In genomic region chr6:138691595-138692057, GRCh38 we compare ENCODE assay signal across 8 cellular contexts.
DNase-seq lines count a peak whose midpoint lies in the region; ATAC-seq and TF ChIP-seq lines count a peak whose summit lies in the region.

No MANE protein-coding gene starts in this region.

- no peak for TF ChIP-seq POLR2A in heart left ventricle (IDR thresholded peaks at IDR 0.05)

- H3K36me3 Mint-ChIP-seq in nephron progenitor cell (ENCODE audit: low read depth): peaks cover 12% of the 10 kb centered on the region

- no peaks in the 10 kb centered on the region for H3K36me3 ChIP-seq in heart left ventricle
- no peaks in the 10 kb centered on the region for H3K36me3 ChIP-seq in esophagus (ENCODE audit: control insufficient read depth in 2 of 2, insufficient read depth in 2 of 2, low read length in 1 of 2)

- H3K9me3 Mint-ChIP-seq in nephron progenitor cell: peaks cover 5% of the 10 kb centered on the region

- H3K27ac Mint-ChIP-seq in nephron progenitor cell: peak overlapping the region; percentile 13

- no peak for TF ChIP-seq CTCF in heart left ventricle (IDR thresholded peaks at IDR 0.05)
- no peak for TF ChIP-seq CTCF in nephron progenitor cell (IDR thresholded peaks at IDR 0.05)
- no peak for TF ChIP-seq CTCF in GM20000 (IDR thresholded peaks at IDR 0.05; ENCODE audit: extremely low read depth, missing control alignments)

- H3K27ac ChIP-seq in heart left ventricle (peak overlapping the region in 8 of 12 donors; percentile 33 to 82 (median 70)), esophagus (ENCODE audit: low read depth in 2 of 2, low read length in 1 of 2) (peak overlapping the region; percentile 84 to 85)

- H3K4me3 ChIP-seq in heart left ventricle (peak overlapping the region; percentile 36 to 91 (median 72)), esophagus (ENCODE audit: low read depth in 1 of 2, low read length in 2 of 2) (peak overlapping the region; percentile 88 to 96)

- intact Hi-C loops in heart left ventricle (cut with DNase I): loop anchor here (2.0 to 10.0 kb wide), 8 partner anchors 71 to 287 kb away; partner anchors contain the start of gene HEBP2 (in 1 of the 10)
- intact Hi-C loops in cardiac septum (cut with DNase I): loop anchor here (2.0 to 5.0 kb wide), 2 partner anchors 76 to 99 kb away; no protein-coding TSS in a partner anchor

- H3K27me3 ChIP-seq in heart left ventricle (no peaks in the 10 kb centered on the region), esophagus (ENCODE audit: control insufficient read depth in 1 of 2, insufficient read depth in 2 of 2, low read length in 2 of 2) (no peaks in the 10 kb centered on the region)

- H3K27me3 Mint-ChIP-seq in nephron progenitor cell (ENCODE audit: low read depth, poor library complexity): peaks cover 19% of the 10 kb centered on the region

- peak overlapping the region; percentile 85 for H3K4me3 Mint-ChIP-seq in nephron progenitor cell

- DNase-seq in heart left ventricle (no peak), cardiac septum (ENCODE audit: low spot score) (no peak), RKO (ENCODE audit: low spot score) (peak; percentile 56), nephron progenitor cell (no peak), GM20000 (ENCODE audit: low spot score) (no peak), SKM-1 (lab: John Stamatoyannopoulos, UW; ENCODE audit: unreplicated experiment) (no peak), NCI-H128 (lab: John Stamatoyannopoulos, UW; ENCODE audit: unreplicated experiment) (no peak)

- 8 to 15% (median 8%) methylated on average over 11 to 14 of the region's 14 CpGs for WGBS in heart left ventricle, 4 donors
- 5 to 11% methylated on average over 14 of the region's 14 CpGs for WGBS in esophagus, 2 donors

- peaks cover 0 to 19% (median 4%) of the 10 kb centered on the region in 12 donors for H3K4me1 ChIP-seq in heart left ventricle
- H3K4me1 ChIP-seq in esophagus (ENCODE audit: control insufficient read depth in 2 of 2, insufficient read depth in 2 of 2, low read length in 1 of 2): no peaks in the 10 kb centered on the region

- H3K9me3 ChIP-seq in heart left ventricle (no peaks in the 10 kb centered on the region), esophagus (ENCODE audit: control insufficient read depth in 2 of 2, insufficient read depth in 1 of 2, low read depth in 1 of 2, low read length in 1 of 2) (no peaks in the 10 kb centered on the region)

- ATAC-seq in heart left ventricle: peak in 1 of 4 donors; percentile 5

- peaks cover 14% of the 10 kb centered on the region for H3K4me1 Mint-ChIP-seq in nephron progenitor cell
